8 cellular contexts compared by ENCODE assay signal in the genomic region with DNA sequence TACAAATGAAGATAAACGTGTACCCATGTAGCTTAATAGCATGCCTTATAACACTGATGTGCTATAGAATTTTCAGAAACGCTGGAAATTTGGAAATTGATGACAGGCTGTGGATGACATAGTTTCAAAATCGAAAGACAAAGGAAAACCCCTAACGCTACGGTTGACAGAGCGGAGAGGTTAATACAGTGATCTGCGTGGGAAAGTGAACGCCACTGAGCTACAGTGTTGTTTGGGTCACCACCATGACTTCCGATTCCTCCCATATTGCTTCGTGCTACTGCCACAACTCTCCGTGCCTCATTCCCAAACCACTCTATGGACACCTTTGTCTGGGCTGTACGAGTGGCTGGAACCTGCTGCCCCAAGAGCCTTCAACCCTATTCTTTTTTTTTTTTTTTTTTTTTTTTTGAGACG. TPM values are rescaled to one million over a fixed set of nuclear protein-coding genes. Genes with fewer than 3 reads are reported as not detected.
DNase-seq lines count a peak whose midpoint lies in the region; ATAC-seq and TF ChIP-seq lines count a peak whose summit lies in the region.

No MANE protein-coding gene starts in this region.

- H3K27ac Mint-ChIP-seq in H9 = no peak overlapping the region
- peak overlapping the region in 2 of 10 donors; percentile 35 to 65 for H3K27ac Mint-ChIP-seq in naive thymus-derived CD8-positive, alpha-beta T cell

- no peak overlapping the region for H3K23ac ChIP-seq in H9 (ENCODE audit: insufficient read length, low read depth, low read length)

- intact Hi-C loops in Panc1 (cut with micrococcal nuclease; ENCODE audit: unreplicated experiment) = no loop called here

- H2AK5ac ChIP-seq in H9 (ENCODE audit: insufficient read length, low read length) = no peak overlapping the region

- H3K9me3 ChIP-seq in H9 (ENCODE audit: control insufficient read depth, low read depth, low read length) (no peaks in the 10 kb centered on the region), Panc1 (ENCODE audit: control insufficient read depth, insufficient read depth, low read depth, low read length) (no peaks in the 10 kb centered on the region)

- no peak overlapping the region for H2BK20ac ChIP-seq in H9 (ENCODE audit: low read depth, low read length, poor library complexity, severe bottlenecking)

- H3K4me2 ChIP-seq in H9 (ENCODE audit: insufficient read depth, insufficient read length, low read length) = peak overlapping the region; percentile 17

- no peak overlapping the region for H3K9ac ChIP-seq in H9 (ENCODE audit: extremely low read depth, insufficient read length, low read length)

- no peaks in the 10 kb centered on the region; a peak in 2 of 7 replicates for H3K36me3 Mint-ChIP-seq in H9 (ENCODE audit: insufficient read depth in 1 of 3, low read depth in 3 of 3)
- peaks cover 5 to 39% (median 11%) of the 10 kb centered on the region in 3 donors for H3K36me3 Mint-ChIP-seq in naive thymus-derived CD8-positive, alpha-beta T cell

- peaks cover 0 to 20% of the 10 kb centered on the region in 2 experiments; a peak in 3 of 5 replicates for H3K9me3 Mint-ChIP-seq in H9
- H3K9me3 Mint-ChIP-seq in naive thymus-derived CD8-positive, alpha-beta T cell = peaks cover 2 to 56% (median 23%) of the 10 kb centered on the region in 9 donors

- H4K8ac ChIP-seq in H9 (replicated peaks; ENCODE audit: insufficient read length, low read depth, low read length) = no peak overlapping the region

- H3K4me1 Mint-ChIP-seq in H9 = peaks cover 19 to 37% of the 10 kb centered on the region in 2 experiments
- peaks cover 14 to 30% (median 23%) of the 10 kb centered on the region in 4 donors for H3K4me1 Mint-ChIP-seq in naive thymus-derived CD8-positive, alpha-beta T cell

- H3K4me1 ChIP-seq in H9 (ENCODE audit: insufficient read depth, low read length) = no peaks in the 10 kb centered on the region; the same call in 1 of the 2 replicates
- H3K4me1 ChIP-seq in Panc1 (ENCODE audit: control insufficient read depth, insufficient read depth, low read length) = no peaks in the 10 kb centered on the region

- peaks cover 5% of the 10 kb centered on the region for H3K23me2 ChIP-seq in H9 (ENCODE audit: insufficient read length, low read depth, low read length, poor library complexity, severe bottlenecking)

- no peaks in the 10 kb centered on the region for H3K36me3 ChIP-seq in Panc1 (ENCODE audit: control insufficient read depth, insufficient read depth, low read length)

- DNase-seq in H9 (no peak), Panc1 (ENCODE audit: low read depth, low spot score) (no peak), medulla oblongata (ENCODE audit: extremely low spot score) (no peak), NCI-H128 (lab: John Stamatoyannopoulos, UW; ENCODE audit: unreplicated experiment) (no peak)
- DNase-seq in naive thymus-derived CD8-positive, alpha-beta T cell = no peak
- no peak for DNase-seq in stimulated activated CD4-positive, alpha-beta T cell treated with anti-CD3 and anti-CD28 coated beads, Interleukin-2, amount 100 ng/mL, for 24 hours

- in situ Hi-C loops in Panc1 (cut with HindIII; ENCODE audit: low pct_unique_long_range_greater_than_20kb, low sequenced_read_pairs) = no loop called here

- H3K27ac ChIP-seq in H9 (ENCODE audit: insufficient read length, low read depth, low read length) = no peak overlapping the region
- no peak overlapping the region for H3K27ac ChIP-seq in Panc1 (ENCODE audit: low read length)

- H4K20me1 ChIP-seq in H9 (ENCODE audit: control insufficient read depth, insufficient read depth, insufficient read length) = no peaks in the 10 kb centered on the region

- H2AFZ ChIP-seq in H9 (ENCODE audit: low read length) = no peak overlapping the region

- H3K4ac ChIP-seq in H9 (ENCODE audit: low read depth, low read length) = no peak overlapping the region

- H4K91ac ChIP-seq in H9 (ENCODE audit: insufficient read length, low read depth, low read length) = no peak overlapping the region

- BruUV-seq in Panc1 (replicated peaks; lab: Mats Ljungman, UMichigan) = no TSS peak

- H3K4me3 Mint-ChIP-seq in H9 = peak overlapping the region in 1 of 2 experiments; percentile 86; a peak in 3 of 5 replicates
- H3K4me3 Mint-ChIP-seq in naive thymus-derived CD8-positive, alpha-beta T cell = peak overlapping the region; percentile 64 to 83 (median 80)

- peak overlapping the region; percentile 55 to 67 for H3K4me3 ChIP-seq in Panc1 (ENCODE audit: low read depth in 2 of 2, low read length in 2 of 2)

- H3K18ac ChIP-seq in H9 (ENCODE audit: insufficient read length, low read depth, low read length) = no peak overlapping the region

- no peaks in the 10 kb centered on the region for H3K79me2 ChIP-seq in H9 (ENCODE audit: insufficient read depth, low read length)

- H2BK120ac ChIP-seq in H9 (ENCODE audit: low read depth, low read length, poor library complexity, severe bottlenecking) = no peak overlapping the region

- H3K27me3 Mint-ChIP-seq in H9 (ENCODE audit: low read depth) = peaks cover 100% of the 10 kb centered on the region
- peaks cover 51 to 70% (median 66%) of the 10 kb centered on the region in 5 donors for H3K27me3 Mint-ChIP-seq in naive thymus-derived CD8-positive, alpha-beta T cell

- no peak overlapping the region for H3K56ac ChIP-seq in H9 (ENCODE audit: insufficient read length, low read depth, low read length)

- no peaks in the 10 kb centered on the region for H3K79me1 ChIP-seq in H9 (ENCODE audit: insufficient read depth, low read depth, low read length, poor library complexity, severe bottlenecking)

- CTCF ChIA-PET in Panc1 (lab: Charles Lee) = interaction anchor here (0.6 kb wide), 1 partner anchor 8 kb away, joined by 4 read pairs; no protein-coding TSS in a partner anchor

- H3K14ac ChIP-seq in H9 (ENCODE audit: insufficient read depth, low read length) = no peak overlapping the region

- no peak overlapping the region for H2BK12ac ChIP-seq in H9 (ENCODE audit: insufficient read length, low read depth, low read length)

- H2BK15ac ChIP-seq in H9 (ENCODE audit: low read depth, low read length) = no peak overlapping the region

- H3K27me3 ChIP-seq in H9 (ENCODE audit: insufficient read depth, low read length) = peaks cover 75% of the 10 kb centered on the region
- H3K27me3 ChIP-seq in Panc1 (ENCODE audit: control insufficient read depth, insufficient read depth, low read length) = peaks cover 25% of the 10 kb centered on the region

- ATAC-seq in GM18499 (IDR thresholded peaks at IDR 0.05; ENCODE audit: insufficient read depth, unreplicated experiment) (peak; percentile 34), Panc1 (no peak), HG02973 (IDR thresholded peaks at IDR 0.05; ENCODE audit: unreplicated experiment) (no peak)
- ATAC-seq in naive thymus-derived CD8-positive, alpha-beta T cell = peak; percentile 12 to 34

- H4K5ac ChIP-seq in H9 (ENCODE audit: insufficient read length, low read depth, low read length) = no peak overlapping the region

- no peak overlapping the region for H2BK5ac ChIP-seq in H9 (ENCODE audit: insufficient read length, low read length)

- TF ChIP-seq CTCF in H9 (conservative IDR thresholded peaks at IDR 0.05) (no peak), Panc1 (IDR thresholded peaks at IDR 0.05) (no peak)

- POLR2A ChIA-PET in Panc1 (lab: Charles Lee) = no interaction called here
- POLR2A ChIA-PET in naive thymus-derived CD8-positive, alpha-beta T cell (lab: Charles Lee) = interaction anchor here (0.6 to 1.1 kb wide), 3 partner anchors 10 to 139 kb away, joined by 3 read pairs; partner anchors contain the start of gene WDR41

- no CpG with 5 or more reads among the region's 13 CpGs for WGBS in H9 (ENCODE audit: extremely low coverage, insufficient read length, low lambda C conversion rate)

- H3T11ph ChIP-seq in H9 (ENCODE audit: low read length) = no peak overlapping the region

RNA-seq across cellular contexts. Expression of gene OTP, which starts 7.3 kb away (rescaled TPM):
- not detected in 2 replicates for total RNA-seq in H9 (2021)
- 0.05 TPM for total RNA-seq in Panc1 (2021; ENCODE audit: unreplicated experiment)
- polyA plus RNA-seq in Panc1 (2012; ENCODE audit: insufficient read length) = 0.06 TPM
- not detected for total RNA-seq in naive thymus-derived CD8-positive, alpha-beta T cell
- polyA plus RNA-seq in naive thymus-derived CD8-positive, alpha-beta T cell = not detected

Comparison
In these comparisons a context has a peak if more than half of its experiments do, and no peak if none do; other contexts are left out.
1. ATAC-seq: peak in GM18499 (single experiment) and naive thymus-derived CD8-positive, alpha-beta T cell (2 of 2); none in Panc1 (single experiment) and HG02973 (single experiment).